ENCODE assay signal across 8 cellular contexts in the genomic region with DNA sequence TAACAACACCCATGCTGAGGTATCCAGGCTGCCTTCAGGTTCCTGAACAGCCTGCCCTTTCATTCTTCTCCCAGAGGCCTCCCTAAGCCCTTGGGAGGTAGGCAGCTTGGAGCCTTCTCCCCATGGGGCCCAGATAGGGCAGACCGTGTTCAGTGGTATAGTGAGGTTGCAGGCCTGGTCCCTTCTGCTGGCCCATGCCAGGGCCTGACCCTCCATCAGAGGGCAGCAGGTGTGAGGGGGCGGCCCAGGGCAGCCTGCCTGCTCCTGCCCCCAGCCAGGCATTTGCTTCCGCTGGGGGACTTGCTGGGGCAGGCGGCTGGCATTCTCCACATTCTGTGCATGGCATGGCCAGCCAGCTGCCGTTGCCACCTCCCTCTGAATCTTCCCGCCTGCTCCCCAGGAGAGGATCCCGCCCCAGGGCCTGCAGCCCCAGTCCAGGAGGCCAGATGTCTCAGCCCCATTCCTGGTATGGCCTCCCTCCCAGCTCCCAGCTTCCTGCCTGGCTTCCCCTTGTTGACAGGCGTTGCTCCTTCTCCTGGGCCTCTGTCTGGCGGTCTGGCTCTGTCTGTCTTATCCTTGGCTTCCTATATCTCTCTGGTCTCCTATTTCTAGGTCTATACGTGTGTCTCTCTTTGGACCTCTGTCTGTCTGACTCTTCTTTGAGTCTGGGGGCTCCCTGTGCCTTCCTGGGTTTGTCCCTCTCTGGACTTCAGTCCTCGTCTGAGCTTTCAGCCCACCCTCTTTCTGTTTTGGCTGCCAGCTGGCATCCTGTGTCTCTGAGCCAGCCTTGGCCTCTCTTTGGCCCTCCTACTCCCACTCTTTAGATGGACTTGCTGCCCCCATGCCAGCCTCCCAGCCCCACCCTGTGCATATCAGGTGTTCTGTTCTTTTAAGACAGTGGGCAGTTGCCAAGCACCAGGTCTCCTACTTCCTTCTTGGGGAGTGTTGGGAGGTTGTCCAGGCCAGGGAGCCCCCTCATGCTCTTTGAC. TPM values are rescaled to one million over a fixed set of nuclear protein-coding genes. Genes with fewer than 3 reads are reported as not detected.
A peak's percentile ranks its signal among the peaks of the same experiment; 100 is the strongest.
DNase-seq lines count a peak whose midpoint lies in the region; FAIRE-seq and TF ChIP-seq lines count a peak whose summit lies in the region.

No MANE protein-coding gene starts in this region.

- peak overlapping the region; percentile 83 for H3K27ac Mint-ChIP-seq in nephron progenitor cell

- no peak for TF ChIP-seq EP300 in H1 (IDR thresholded peaks at IDR 0.05; ENCODE audit: borderline replicate concordance in 1 of 2, low read depth in 2 of 2, low read length in 2 of 2)

- CTCF ChIA-PET in H1 (lab: Charles Lee; ENCODE audit: partially characterized antibody), result interaction anchor here (0.6 to 7.4 kb wide), 17 partner anchors 8 to 921 kb away, joined by 3 to 260 read pairs (median 9); a partner anchor contains a TSS

- no peak overlapping the region for H4K5ac ChIP-seq in H1 (ENCODE audit: insufficient read length, low read depth, low read length)

- no peak overlapping the region for H3K23ac ChIP-seq in H1 (ENCODE audit: insufficient read length)

- H3K9me3 ChIP-seq in BLaER1 (no peaks in the 10 kb centered on the region), H1 (ENCODE audit: insufficient read depth in 2 of 2, low read depth in 1 of 2, low read length in 1 of 2) (no peaks in the 10 kb centered on the region)

- H2AK5ac ChIP-seq in H1 (ENCODE audit: low read depth, low read length), result no peak overlapping the region

- no peak for TF ChIP-seq RAD21 in H1 (IDR thresholded peaks at IDR 0.05 in 1 of 2, conservative IDR thresholded peaks at IDR 0.05 in 1 of 2; ENCODE audit: low read depth in 2 of 2, low read length in 2 of 2)

- no peak overlapping the region for H2BK120ac ChIP-seq in H1 (replicated peaks; ENCODE audit: low read depth, low read length)

- no peaks in the 10 kb centered on the region for H3K27me3 Mint-ChIP-seq in nephron progenitor cell (ENCODE audit: low read depth, poor library complexity)

- peaks cover 16% of the 10 kb centered on the region for H3K23me2 ChIP-seq in H1 (ENCODE audit: low read depth, low read length)

- peaks cover 78% of the 10 kb centered on the region for H3K4me1 ChIP-seq in BLaER1
- H3K4me1 ChIP-seq in H1 (replicated peaks in 1 of 4; ENCODE audit: control insufficient read depth in 3 of 4, insufficient read depth in 4 of 4, low read length in 3 of 4), result peaks cover 9 to 29% (median 17%) of the 10 kb centered on the region in 4 experiments

- H4K91ac ChIP-seq in H1 (replicated peaks; ENCODE audit: insufficient read length, low read length), result no peak overlapping the region

- peak overlapping the region; percentile 28 for H3K4me3 Mint-ChIP-seq in nephron progenitor cell

- peaks cover 31% of the 10 kb centered on the region for H3K4me1 Mint-ChIP-seq in nephron progenitor cell

- DNase-seq in NCI-H1694 (lab: John Stamatoyannopoulos, UW), result peak; percentile 51
- DNase-seq in H1 (ENCODE audit: low read depth in 1 of 2, low spot score in 2 of 2), result no peak
- DNase-seq in nephron progenitor cell, result no peak
- no peak for DNase-seq in NCI-H510A (lab: John Stamatoyannopoulos, UW)
- DNase-seq in hippocampal formation (lab: John Stamatoyannopoulos, UW), result no peak
- DNase-seq in NCI-H1105 (lab: John Stamatoyannopoulos, UW), result no peak
- no peak for DNase-seq in NCI-H2029 (lab: John Stamatoyannopoulos, UW)

- H3K18ac ChIP-seq in H1 (ENCODE audit: extremely low read depth, low read length), result no peak overlapping the region

- no peak overlapping the region for H2BK5ac ChIP-seq in H1 (ENCODE audit: low read depth, low read length)

- POLR2A ChIA-PET in H1 (lab: Charles Lee; ENCODE audit: partially characterized antibody), result interaction anchor here (0.9 to 6.5 kb wide), 6 partner anchors 7 to 50 kb away, joined by 3 to 68 read pairs (median 12); a partner anchor contains a TSS

- H3K27me3 ChIP-seq in BLaER1 (no peaks in the 10 kb centered on the region), H1 (replicated peaks in 1 of 4; ENCODE audit: control insufficient read depth in 3 of 4, extremely low read depth in 1 of 4, insufficient read depth in 3 of 4, low read length in 3 of 4) (no peaks in the 10 kb centered on the region)

- H3K27ac ChIP-seq in BLaER1 (peak overlapping the region; percentile 80), H1 (ENCODE audit: low read depth, low read length) (no peak overlapping the region)

- H3K9ac ChIP-seq in BLaER1 (peak overlapping the region; percentile 79), H1 (replicated peaks in 1 of 4; ENCODE audit: extremely low read depth in 1 of 4, low read depth in 3 of 4, low read length in 3 of 4) (no peak overlapping the region)

- H2BK12ac ChIP-seq in H1 (ENCODE audit: low read depth, low read length), result no peak overlapping the region

- H3K4me2 ChIP-seq in BLaER1 (peak overlapping the region; percentile 99), H1 (ENCODE audit: insufficient read depth in 1 of 2, low read depth in 2 of 2, low read length in 2 of 2) (no peak overlapping the region)

- TF ChIP-seq CTCF in H1 (IDR thresholded peaks at IDR 0.05; ENCODE audit: control extremely low read depth in 1 of 3, insufficient read depth in 1 of 3, low read depth in 1 of 3, low read length in 3 of 3), result no peak
- TF ChIP-seq CTCF in nephron progenitor cell (IDR thresholded peaks at IDR 0.05), result no peak

- WGBS in H1 (ENCODE audit: extremely low coverage in 1 of 2, insufficient coverage in 1 of 2, insufficient read length in 1 of 2, insufficient replicate concordance in 2 of 2, low coverage in 1 of 2, low lambda C conversion rate in 2 of 2, missing lambda C conversion rate in 1 of 2), 2 experiments, result 88% methylated on average over 11 of the region's 11 CpGs; no CpG with 5 or more reads in 1 of the 2 experiments

- no peak overlapping the region for H3K14ac ChIP-seq in H1 (ENCODE audit: insufficient read length)

- no peaks in the 10 kb centered on the region for H3K9me3 Mint-ChIP-seq in nephron progenitor cell

- no peak overlapping the region for H3K56ac ChIP-seq in H1 (replicated peaks; ENCODE audit: insufficient read length, low read depth, low read length)

- peaks cover 4% of the 10 kb centered on the region for H3K79me1 ChIP-seq in H1 (ENCODE audit: low read depth, low read length)

- H4K8ac ChIP-seq in H1 (ENCODE audit: extremely low read depth, insufficient read depth, low read length), result 0 out of 2 replicates have a peak overlapping the region, but pooled peaks have one; percentile 29

- no peak for FAIRE-seq in H1 (lab: Jason Lieb, UNC)

- H3K36me3 ChIP-seq in BLaER1 (peaks cover 38% of the 10 kb centered on the region), H1 (ENCODE audit: control insufficient read depth in 2 of 4, insufficient read depth in 4 of 4, low read length in 3 of 4) (peaks cover 0 to 8% (median 5%) of the 10 kb centered on the region in 4 experiments; a peak in 2 of 8 replicates)

- H2BK15ac ChIP-seq in H1 (ENCODE audit: low read length), result peak overlapping the region; percentile 29; the same call in 1 of the 2 replicates

- H3K36me3 Mint-ChIP-seq in nephron progenitor cell (ENCODE audit: low read depth), result peaks cover 14% of the 10 kb centered on the region

- H2BK20ac ChIP-seq in H1 (ENCODE audit: low read length), result no peak overlapping the region

- TF ChIP-seq POLR2A in H1 (IDR thresholded peaks at IDR 0.05; ENCODE audit: control extremely low read depth in 1 of 2, low read depth in 2 of 2, low read length in 2 of 2), result no peak

- H3K4me3 ChIP-seq in BLaER1 (no peak overlapping the region; the same call in 1 of the 2 replicates), H1 (ENCODE audit: extremely low read depth in 1 of 4, insufficient read depth in 2 of 4, low read depth in 3 of 4, low read length in 4 of 4) (no peak overlapping the region)

- H3K4ac ChIP-seq in H1 (replicated peaks; ENCODE audit: insufficient read length, low read depth, low read length), result no peak overlapping the region

- H4K20me1 ChIP-seq in BLaER1 (peaks cover 60% of the 10 kb centered on the region; the same call in 1 of the 2 replicates), H1 (replicated peaks in 1 of 2; ENCODE audit: control insufficient read depth in 1 of 2, insufficient read depth in 2 of 2, low read length in 2 of 2) (peaks cover 0 to 10% of the 10 kb centered on the region in 2 experiments)

- H3K79me2 ChIP-seq in H1 (ENCODE audit: control insufficient read depth in 1 of 2, insufficient read depth in 2 of 2, low read length in 2 of 2), result peaks cover 0 to under 1% of the 10 kb centered on the region in 2 experiments; a peak in 1 of 4 replicates

- no peak overlapping the region for H2AFZ ChIP-seq in H1 (ENCODE audit: low read length)

RNA-seq across cellular contexts. Expression of a gene that starts 9.1 kb away (rescaled TPM):
- total RNA-seq in H1 (2021; fragmentation: NEBNext Ultra II Directional; extraction: Animal tissue kit (Norgen Biotek cat#: 25700)), result 43.6 and 48.4 TPM in 2 replicates
- polyA plus RNA-seq in H1 (2011; rRNA removed), result 13.2 and 23.1 TPM in 2 replicates
- polyA plus RNA-seq in H1 (2011; cell fraction: cytosol; rRNA removed), result 12.9 TPM
- polyA plus RNA-seq in H1 (2011; cell fraction: nucleus; rRNA removed), result 85.4 TPM
- 26.5 to 45.2 TPM (median 39.7 TPM) in 4 replicates for polyA plus RNA-seq in H1 (2012, experiment 1 of 2)
- polyA plus RNA-seq in H1 (2012, experiment 2 of 2), result 24.2 TPM
- polyA plus RNA-seq in H1 (2013, experiment 1 of 2), result 28.3 TPM
- 27.0 TPM for polyA plus RNA-seq in H1 (2013, experiment 2 of 2)
- 3.7 and 5.1 TPM in 2 replicates for polyA minus RNA-seq in H1 (2011; rRNA and poly(A)+ RNA removed)
- 18.2 TPM for polyA minus RNA-seq in H1 (2011; cell fraction: cytosol; rRNA and poly(A)+ RNA removed)
- 17.1 TPM for polyA minus RNA-seq in H1 (2011; cell fraction: nucleus; rRNA and poly(A)+ RNA removed)

RNA-seq across cellular contexts. Expression of a gene that starts 23.2 kb away (rescaled TPM):
- total RNA-seq in H1 (2021; fragmentation: NEBNext Ultra II Directional; extraction: Animal tissue kit (Norgen Biotek cat#: 25700)), result 62.7 and 73.9 TPM in 2 replicates
- 43.7 and 67.6 TPM in 2 replicates for polyA plus RNA-seq in H1 (2011; rRNA removed)
- 45.9 TPM for polyA plus RNA-seq in H1 (2011; cell fraction: cytosol; rRNA removed)
- 144 TPM for polyA plus RNA-seq in H1 (2011; cell fraction: nucleus; rRNA removed)
- 39.2 to 53.3 TPM (median 50.3 TPM) in 4 replicates for polyA plus RNA-seq in H1 (2012, experiment 1 of 2)
- polyA plus RNA-seq in H1 (2012, experiment 2 of 2), result 34.9 TPM
- 40.5 TPM for polyA plus RNA-seq in H1 (2013, experiment 1 of 2)
- polyA plus RNA-seq in H1 (2013, experiment 2 of 2), result 40.3 TPM
- 20.2 and 23.3 TPM in 2 replicates for polyA minus RNA-seq in H1 (2011; rRNA and poly(A)+ RNA removed)
- polyA minus RNA-seq in H1 (2011; cell fraction: cytosol; rRNA and poly(A)+ RNA removed), result 39.0 TPM
- polyA minus RNA-seq in H1 (2011; cell fraction: nucleus; rRNA and poly(A)+ RNA removed), result 34.2 TPM

RNA-seq across cellular contexts. Expression of a gene that starts 23.8 kb away (rescaled TPM):
- total RNA-seq in H1 (2021; fragmentation: NEBNext Ultra II Directional; extraction: Animal tissue kit (Norgen Biotek cat#: 25700)), result 6.7 and 7.2 TPM in 2 replicates
- polyA plus RNA-seq in H1 (2011; rRNA removed), result 7.5 and 8.9 TPM in 2 replicates
- polyA plus RNA-seq in H1 (2011; cell fraction: cytosol; rRNA removed), result 5.1 TPM
- polyA plus RNA-seq in H1 (2011; cell fraction: nucleus; rRNA removed), result 5.0 TPM
- polyA plus RNA-seq in H1 (2012, experiment 1 of 2), result 4.3 to 7.1 TPM (median 6.5 TPM) in 4 replicates
- polyA plus RNA-seq in H1 (2012, experiment 2 of 2), result 8.1 TPM
- polyA plus RNA-seq in H1 (2013, experiment 1 of 2), result 4.9 TPM
- 4.5 TPM for polyA plus RNA-seq in H1 (2013, experiment 2 of 2)
- 1.9 and 2.0 TPM in 2 replicates for polyA minus RNA-seq in H1 (2011; rRNA and poly(A)+ RNA removed)
- 4.7 TPM for polyA minus RNA-seq in H1 (2011; cell fraction: cytosol; rRNA and poly(A)+ RNA removed)
- 2.0 TPM for polyA minus RNA-seq in H1 (2011; cell fraction: nucleus; rRNA and poly(A)+ RNA removed)

RNA-seq across cellular contexts. Expression of a gene that starts 24.3 kb away (rescaled TPM):
- 124 and 132 TPM in 2 replicates for total RNA-seq in H1 (2021; fragmentation: NEBNext Ultra II Directional; extraction: Animal tissue kit (Norgen Biotek cat#: 25700))
- polyA plus RNA-seq in H1 (2011; rRNA removed), result 248 and 294 TPM in 2 replicates
- 171 TPM for polyA plus RNA-seq in H1 (2011; cell fraction: cytosol; rRNA removed)
- 201 TPM for polyA plus RNA-seq in H1 (2011; cell fraction: nucleus; rRNA removed)
- 95.5 to 156 TPM (median 148 TPM) in 4 replicates for polyA plus RNA-seq in H1 (2012, experiment 1 of 2)
- 202 TPM for polyA plus RNA-seq in H1 (2012, experiment 2 of 2)
- polyA plus RNA-seq in H1 (2013, experiment 1 of 2), result 109 TPM
- 108 TPM for polyA plus RNA-seq in H1 (2013, experiment 2 of 2)
- polyA minus RNA-seq in H1 (2011; rRNA and poly(A)+ RNA removed), result 61.2 and 78.8 TPM in 2 replicates
- 60.3 TPM for polyA minus RNA-seq in H1 (2011; cell fraction: cytosol; rRNA and poly(A)+ RNA removed)
- 52.6 TPM for polyA minus RNA-seq in H1 (2011; cell fraction: nucleus; rRNA and poly(A)+ RNA removed)

RNA-seq across cellular contexts. Expression of a gene that starts 35.0 kb away (rescaled TPM):
- 4.7 and 5.0 TPM in 2 replicates for total RNA-seq in H1 (2021; fragmentation: NEBNext Ultra II Directional; extraction: Animal tissue kit (Norgen Biotek cat#: 25700))
- 2.3 and 4.5 TPM in 2 replicates for polyA plus RNA-seq in H1 (2011; rRNA removed)
- 2.1 TPM for polyA plus RNA-seq in H1 (2011; cell fraction: cytosol; rRNA removed)
- 19.4 TPM for polyA plus RNA-seq in H1 (2011; cell fraction: nucleus; rRNA removed)
- polyA plus RNA-seq in H1 (2012, experiment 1 of 2), result 7.2 to 10.4 TPM (median 8.4 TPM) in 4 replicates
- polyA plus RNA-seq in H1 (2012, experiment 2 of 2), result 6.6 TPM
- polyA plus RNA-seq in H1 (2013, experiment 1 of 2), result 6.3 TPM
- polyA plus RNA-seq in H1 (2013, experiment 2 of 2), result 5.4 TPM
- polyA minus RNA-seq in H1 (2011; rRNA and poly(A)+ RNA removed), result 7.5 and 11.1 TPM in 2 replicates
- 3.3 TPM for polyA minus RNA-seq in H1 (2011; cell fraction: cytosol; rRNA and poly(A)+ RNA removed)
- polyA minus RNA-seq in H1 (2011; cell fraction: nucleus; rRNA and poly(A)+ RNA removed), result 8.0 TPM
